7 cellular contexts compared by ENCODE assay signal in the genomic region with DNA sequence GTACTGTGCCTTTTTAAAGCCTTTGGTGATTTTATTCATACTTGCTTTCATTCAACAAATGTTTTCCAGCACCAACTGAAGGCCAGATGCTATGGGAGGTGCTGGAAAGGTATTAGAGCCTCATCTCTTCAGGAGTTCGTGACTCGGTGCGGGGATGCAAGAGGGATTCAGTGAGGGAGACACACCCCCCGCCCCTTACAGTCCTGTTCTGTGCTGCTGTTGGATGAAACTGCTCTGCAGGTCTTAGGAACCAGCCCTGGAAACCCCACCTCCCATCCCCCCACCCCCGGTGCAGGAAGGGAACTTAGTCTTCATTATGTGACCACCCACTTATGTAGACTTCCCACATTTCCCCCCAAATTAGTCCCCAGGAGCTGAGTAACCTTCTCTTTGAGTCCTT.
"Had no signal": no experiment of that assay in that cellular context is flagged by ENCODE, and none has a peak within 500 bp of the region (broad histone marks: within the 10 kb centered on the region; RNA-seq: fewer than 3 reads in every experiment).

No MANE protein-coding gene starts in this region.

- H3K4me1 Mint-ChIP-seq: IgD-negative memory B cell had no signal

- H3K4me3 Mint-ChIP-seq: H9, IgD-negative memory B cell had no signal

- H3K27ac Mint-ChIP-seq: H9, IgD-negative memory B cell had no signal

- H3K36me3 Mint-ChIP-seq: IgD-negative memory B cell had no signal

- ATAC-seq: HepG2 had no signal

- H3K27me3 Mint-ChIP-seq: IgD-negative memory B cell had no signal

- H3K27ac ChIP-seq: HL-60 had no signal

- DNase-seq: GOT3, H9, HCEC 1CT, KBM-7 had no signal
